Comparison of ENCODE assay signal across 1 cellular context in genomic region chr22:33380789-33381530, GRCh38.
TF ChIP-seq lines count a peak whose summit lies in the region.

No MANE protein-coding gene starts in this region.

TF ChIP-seq in GM12878, 131 proteins besides CTCF, POLR2A, EP300 and RAD21 (continued from another document and continues in another):
- TF ChIP-seq RELB (IDR thresholded peaks at IDR 0.05; ENCODE audit: low read depth) (no peak), SMAD1 (IDR thresholded peaks at IDR 0.05; ENCODE audit: low read depth, partially characterized antibody) (no peak), IKZF2 (IDR thresholded peaks at IDR 0.05) (no peak), EED (IDR thresholded peaks at IDR 0.05; ENCODE audit: low read depth) (peak; percentile 65), RUNX3 (IDR thresholded peaks at IDR 0.05; ENCODE audit: low read length) (peak; percentile 38; the same call in 1 of the 2 replicates), KDM1A (IDR thresholded peaks at IDR 0.05; ENCODE audit: borderline replicate concordance) (no peak), ZNF217 (IDR thresholded peaks at IDR 0.05) (no peak), IRF4 (IDR thresholded peaks at IDR 0.05; ENCODE audit: low read depth, low read length) (0 out of 2 replicates have a peak, but pooled peaks have one; percentile 23), SUPT20H (IDR thresholded peaks at IDR 0.05; ENCODE audit: borderline replicate concordance, control insufficient read depth, low read depth, low read length) (no peak), IRF3 (IDR thresholded peaks at IDR 0.05) (no peak), CREM (IDR thresholded peaks at IDR 0.05; ENCODE audit: low read depth) (0 out of 2 replicates have a peak, but pooled peaks have one; percentile 20), MYB (IDR thresholded peaks at IDR 0.05; ENCODE audit: borderline replicate concordance, low read depth, low read length) (no peak), MLLT1 (IDR thresholded peaks at IDR 0.05) (no peak), BCL11A (IDR thresholded peaks at IDR 0.05; ENCODE audit: low read depth, low read length) (0 out of 2 replicates have a peak, but pooled peaks have one; percentile 33), NFXL1 (IDR thresholded peaks at IDR 0.05; ENCODE audit: borderline replicate concordance) (no peak), NR2F1 (conservative IDR thresholded peaks at IDR 0.05) (no peak), TCF12 (IDR thresholded peaks at IDR 0.05; ENCODE audit: low read depth, low read length) (no peak), ZNF384 (IDR thresholded peaks at IDR 0.05; ENCODE audit: borderline replicate concordance, low read depth, low read length) (no peak), NR2C1 (IDR thresholded peaks at IDR 0.05) (no peak), SP1 (IDR thresholded peaks at IDR 0.05; ENCODE audit: low read depth, low read length) (no peak), TBL1XR1 (IDR thresholded peaks at IDR 0.05; ENCODE audit: low read depth, low read length) (no peak), NFIC (IDR thresholded peaks at IDR 0.05; ENCODE audit: low read depth, low read length) (peak; percentile 64; the same call in 1 of the 2 replicates), RB1 (IDR thresholded peaks at IDR 0.05; ENCODE audit: borderline replicate concordance) (no peak), FOXM1 (IDR thresholded peaks at IDR 0.05; ENCODE audit: low read depth, low read length) (no peak), TAF1 (IDR thresholded peaks at IDR 0.05; ENCODE audit: borderline replicate concordance, low read depth, low read length) (no peak), FOS (IDR thresholded peaks at IDR 0.05; ENCODE audit: borderline replicate concordance, extremely low read depth, insufficient read length) (no peak), ZBTB11 (CRISPR knock-in tag; IDR thresholded peaks at IDR 0.05) (no peak), CBFB (IDR thresholded peaks at IDR 0.05; ENCODE audit: low read depth) (no peak), IKZF1 (conservative IDR thresholded peaks at IDR 0.05) (no peak), NR2C2 (IDR thresholded peaks at IDR 0.05; ENCODE audit: borderline replicate concordance, control insufficient read depth, insufficient read length, low read depth) (no peak), MTA2 (IDR thresholded peaks at IDR 0.05; ENCODE audit: low read depth) (no peak), NBN (IDR thresholded peaks at IDR 0.05) (no peak), BRCA1 (IDR thresholded peaks at IDR 0.05; ENCODE audit: low read depth, low read length) (no peak), ETV6 (conservative IDR thresholded peaks at IDR 0.05 in 1 of 2, IDR thresholded peaks at IDR 0.05 in 1 of 2; ENCODE audit: borderline replicate concordance in 1 of 2, low read depth in 1 of 2) (no peak), HSF1 (IDR thresholded peaks at IDR 0.05; ENCODE audit: low read depth, low read length) (no peak), BCL3 (IDR thresholded peaks at IDR 0.05; ENCODE audit: borderline replicate concordance, insufficient read depth, low read depth, low read length, poor library complexity, severe bottlenecking) (peak; percentile 32), ESRRA (IDR thresholded peaks at IDR 0.05; ENCODE audit: low read length) (no peak), SKIL (IDR thresholded peaks at IDR 0.05; ENCODE audit: low read depth, poor library complexity, severe bottlenecking) (no peak), ZBTB40 (IDR thresholded peaks at IDR 0.05; ENCODE audit: borderline replicate concordance) (no peak), MXI1 (IDR thresholded peaks at IDR 0.05; ENCODE audit: low read depth, low read length) (no peak), SIX5 (IDR thresholded peaks at IDR 0.05; ENCODE audit: low read depth, low read length, severe bottlenecking) (no peak), POLR2AphosphoS2 (IDR thresholded peaks at IDR 0.05; ENCODE audit: low read depth, low read length) (no peak), MTA3 (IDR thresholded peaks at IDR 0.05; ENCODE audit: borderline replicate concordance, low read length) (no peak), SIN3A (IDR thresholded peaks at IDR 0.05; ENCODE audit: low read depth, low read length) (no peak), TCF7 (IDR thresholded peaks at IDR 0.05; ENCODE audit: borderline replicate concordance) (no peak), PKNOX1 (IDR thresholded peaks at IDR 0.05) (no peak), NFYA (IDR thresholded peaks at IDR 0.05; ENCODE audit: borderline replicate concordance, low read depth, low read length) (no peak), NRF1 (conservative IDR thresholded peaks at IDR 0.05; ENCODE audit: low read depth, low read length) (no peak), PML (IDR thresholded peaks at IDR 0.05; ENCODE audit: low read length) (no peak), MEF2B (IDR thresholded peaks at IDR 0.05; ENCODE audit: partially characterized antibody, poor library complexity, severe bottlenecking) (no peak), ZNF274 (IDR thresholded peaks at IDR 0.05; ENCODE audit: insufficient read depth, insufficient read length) (no peak)
